ENCODE assay signal across 8 cellular contexts in genomic region chr2:73176881-73177644, GRCh38. TPM values are rescaled to one million over a fixed set of nuclear protein-coding genes. Genes with fewer than 3 reads are reported as not detected.
A peak's percentile ranks its signal among the peaks of the same experiment; 100 is the strongest.
DNase-seq lines count a peak whose midpoint lies in the region; ATAC-seq, FAIRE-seq and TF ChIP-seq lines count a peak whose summit lies in the region.

No MANE protein-coding gene starts in this region.

- H3K9me2 ChIP-seq in DOHH2 (replicated peaks; ENCODE audit: control insufficient read depth, low read length), result no peaks in the 10 kb centered on the region

- no peaks in the 10 kb centered on the region for H3K79me2 ChIP-seq in DOHH2 (ENCODE audit: control insufficient read depth, low read length)
- H3K79me2 ChIP-seq in KMS-11 (ENCODE audit: insufficient read depth, low read depth), result no peaks in the 10 kb centered on the region

- peaks cover 15% of the 10 kb centered on the region for H3K27me3 Mint-ChIP-seq in activated T-helper 17 cell treated with anti-CD3 and anti-CD28 coated beads, Interleukin-2, amount 50 U/mL, for 72 hours
- H3K27me3 Mint-ChIP-seq in nephron (ENCODE audit: low read depth), result peaks cover 94% of the 10 kb centered on the region

- no peaks in the 10 kb centered on the region for H3K36me3 Mint-ChIP-seq in activated T-helper 17 cell treated with anti-CD3 and anti-CD28 coated beads, Interleukin-2, amount 50 U/mL, for 72 hours (ENCODE audit: low read depth)
- no peaks in the 10 kb centered on the region for H3K36me3 Mint-ChIP-seq in nephron (ENCODE audit: low read depth)

- peak; percentile 64 for DNase-seq in RCC 7860 (ENCODE audit: low spot score)
- DNase-seq in fibroblast of the aortic adventitia (ENCODE audit: low read depth), result peak; percentile 77
- DNase-seq in stimulated activated naive CD4-positive, alpha-beta T cell treated with Interleukin-2 at 50 U/mL for 16 hours (lab: John Stamatoyannopoulos, UW), result peak; percentile 84

- H3K36me3 ChIP-seq in DOHH2 (ENCODE audit: control insufficient read depth, low read length) (no peaks in the 10 kb centered on the region), KMS-11 (ENCODE audit: insufficient read depth) (no peaks in the 10 kb centered on the region)

- H3K4me2 ChIP-seq in DOHH2 (ENCODE audit: low read length) (peak overlapping the region; percentile 95), KMS-11 (peak overlapping the region; percentile 53)

- H3K27ac ChIP-seq in DOHH2 (ENCODE audit: low read depth, low read length) (no peak overlapping the region), KMS-11 (no peak overlapping the region)

- peak overlapping the region; percentile 81 for H3K4me3 ChIP-seq in DOHH2 (ENCODE audit: low read length)
- peak overlapping the region; percentile 75 for H3K4me3 ChIP-seq in KMS-11 (IDR thresholded peaks at IDR 0.05; ENCODE audit: insufficient read depth, low read depth, low read length)
- peak overlapping the region; percentile 71 for H3K4me3 ChIP-seq in fibroblast of the aortic adventitia (ENCODE audit: low read depth, low read length)

- peak; percentile 97 for TF ChIP-seq CTCF in DOHH2 (IDR thresholded peaks at IDR 0.05; ENCODE audit: low read depth, low read length, poor library complexity, severe bottlenecking)
- TF ChIP-seq CTCF in KMS-11 (conservative IDR thresholded peaks at IDR 0.05; ENCODE audit: low read depth, low read length), result peak; percentile 96
- TF ChIP-seq CTCF in fibroblast of the aortic adventitia (IDR thresholded peaks at IDR 0.05; ENCODE audit: insufficient read depth, low read length), result peak; percentile 90
- peak; percentile 95 to 98 (median 97) for TF ChIP-seq CTCF in nephron (IDR thresholded peaks at IDR 0.05; ENCODE audit: unreplicated experiment in 3 of 3)

- no peaks in the 10 kb centered on the region for H3K9me3 ChIP-seq in DOHH2 (ENCODE audit: control insufficient read depth, insufficient read depth, low read length)

- H3F3A ChIP-seq in DOHH2 (ENCODE audit: control insufficient read depth, insufficient read depth), result no peaks in the 10 kb centered on the region

- ATAC-seq in GM21825 (IDR thresholded peaks at IDR 0.05; ENCODE audit: unreplicated experiment), result peak; percentile 83
- peak; percentile 77 for ATAC-seq in activated T-helper 17 cell treated with anti-CD3 and anti-CD28 coated beads, Interleukin-2, amount 50 U/mL, for 72 hours (replicated peaks)

- peaks cover 11% of the 10 kb centered on the region for H3K4me1 Mint-ChIP-seq in activated T-helper 17 cell treated with anti-CD3 and anti-CD28 coated beads, Interleukin-2, amount 50 U/mL, for 72 hours
- H3K4me1 Mint-ChIP-seq in nephron, result peaks cover 13% of the 10 kb centered on the region

- H4K20me1 ChIP-seq in DOHH2 (ENCODE audit: control insufficient read depth, insufficient read depth, low read depth, low read length) (0 out of 2 replicates have a peak, but pooled peaks cover 2% of the 10 kb centered on the region), KMS-11 (ENCODE audit: insufficient read depth) (no peaks in the 10 kb centered on the region)

- peaks cover 22% of the 10 kb centered on the region for H3K4me1 ChIP-seq in DOHH2 (ENCODE audit: control insufficient read depth, low read length)
- peaks cover 6% of the 10 kb centered on the region for H3K4me1 ChIP-seq in KMS-11 (ENCODE audit: low read depth, poor library complexity, severe bottlenecking)

- peak overlapping the region; percentile 14; the same call in 1 of the 2 replicates for H3K9ac ChIP-seq in KMS-11

- FAIRE-seq in RCC 7860 (lab: Jason Lieb, UNC), result no peak

- H3K9me3 Mint-ChIP-seq in activated T-helper 17 cell treated with anti-CD3 and anti-CD28 coated beads, Interleukin-2, amount 50 U/mL, for 72 hours, result no peaks in the 10 kb centered on the region
- H3K9me3 Mint-ChIP-seq in nephron, result no peaks in the 10 kb centered on the region

- H3K27ac Mint-ChIP-seq in activated T-helper 17 cell treated with anti-CD3 and anti-CD28 coated beads, Interleukin-2, amount 50 U/mL, for 72 hours, result peak overlapping the region; percentile 78
- peak overlapping the region; percentile 27 to 73 (median 43) for H3K27ac Mint-ChIP-seq in nephron

- peak overlapping the region; percentile 76 for H2AFZ ChIP-seq in KMS-11 (ENCODE audit: low read depth)

- peak overlapping the region; percentile 91 for H3K4me3 Mint-ChIP-seq in activated T-helper 17 cell treated with anti-CD3 and anti-CD28 coated beads, Interleukin-2, amount 50 U/mL, for 72 hours
- H3K4me3 Mint-ChIP-seq in nephron, result peak overlapping the region; percentile 89 to 91 (median 90)

- peaks cover 55% of the 10 kb centered on the region for H3K27me3 ChIP-seq in DOHH2 (ENCODE audit: control insufficient read depth, low read length)
- peaks cover 7% of the 10 kb centered on the region; the same call in 1 of the 2 replicates for H3K27me3 ChIP-seq in KMS-11 (ENCODE audit: insufficient read depth, low read depth)

RNA-seq across cellular contexts. Expression of gene NOTO, which starts 25.3 kb away (rescaled TPM):
- not detected for total RNA-seq in activated T-helper 17 cell treated with anti-CD3 and anti-CD28 coated beads, Interleukin-2, amount 50 U/mL, for 72 hours
- total RNA-seq in fibroblast of the aortic adventitia (ENCODE audit: low replicate concordance), result not detected in 2 replicates

RNA-seq across cellular contexts. Expression of gene SMYD5, which starts 37.0 kb away (rescaled TPM):
- 10 to 100 TPM; 36.5 to 37.6 TPM for total RNA-seq in activated T-helper 17 cell treated with anti-CD3 and anti-CD28 coated beads, Interleukin-2, amount 50 U/mL, for 72 hours
- total RNA-seq in fibroblast of the aortic adventitia (ENCODE audit: low replicate concordance), result 15.0 and 21.1 TPM in 2 replicates

RNA-seq across cellular contexts. Expression of gene PRADC1, which starts 56.0 kb away (rescaled TPM):
- total RNA-seq in activated T-helper 17 cell treated with anti-CD3 and anti-CD28 coated beads, Interleukin-2, amount 50 U/mL, for 72 hours, result 10 to 100 TPM in 1 of 2 donors, 1 to 10 TPM in 1; 10.0 to 16.0 TPM
- 8.6 and 15.0 TPM in 2 replicates for total RNA-seq in fibroblast of the aortic adventitia (ENCODE audit: low replicate concordance)

RNA-seq across cellular contexts. Expression of gene CCT7, which starts 57.0 kb away (rescaled TPM):
- 100 to 1,000 TPM; 317 to 592 TPM for total RNA-seq in activated T-helper 17 cell treated with anti-CD3 and anti-CD28 coated beads, Interleukin-2, amount 50 U/mL, for 72 hours
- total RNA-seq in fibroblast of the aortic adventitia (ENCODE audit: low replicate concordance), result 195 and 196 TPM in 2 replicates
